8 cellular contexts compared by ENCODE assay signal in genomic region chr6:77466055-77467028, GRCh38. TPM values are rescaled to one million over a fixed set of nuclear protein-coding genes. Genes with fewer than 3 reads are reported as not detected.
DNase-seq lines count a peak whose midpoint lies in the region; ATAC-seq and TF ChIP-seq lines count a peak whose summit lies in the region.

No MANE protein-coding gene starts in this region.

- peaks cover 69% of the 10 kb centered on the region for H3K27me3 ChIP-seq in HUES6 (ENCODE audit: control insufficient read depth, insufficient read depth, low read length)
- peaks cover 25% of the 10 kb centered on the region for H3K27me3 ChIP-seq in foreskin keratinocyte
- peaks cover 76% of the 10 kb centered on the region for H3K27me3 ChIP-seq in neural progenitor cell

- DNase-seq in NCI-H82 (lab: John Stamatoyannopoulos, UW) (peak; percentile 28), NCI-H82 treated with DMSO at 0.1 percent for 48 hours (lab: John Stamatoyannopoulos, UW; ENCODE audit: unreplicated experiment) (no peak), foreskin keratinocyte (peak; percentile 38 to 65), neural progenitor cell (ENCODE audit: low spot score) (peak; percentile 79), activated gamma-delta T cell (lab: John Stamatoyannopoulos, UW) (no peak)
- DNase-seq in activated CD8-positive, alpha-beta memory T cell treated with anti-CD3 and anti-CD28 coated beads, Interleukin-2, amount 10 ng/mL, durations not matched to agents 7 days and 5 days: peak; percentile 51

- H3K27ac Mint-ChIP-seq in activated CD8-positive, alpha-beta memory T cell treated with anti-CD3 and anti-CD28 coated beads, Interleukin-2, amount 10 ng/mL, durations not matched to agents 7 days and 5 days: no peak overlapping the region
- no peak overlapping the region for H3K27ac Mint-ChIP-seq in neural progenitor cell

- peak overlapping the region; percentile 72 for H3K4me3 Mint-ChIP-seq in activated CD8-positive, alpha-beta memory T cell treated with anti-CD3 and anti-CD28 coated beads, Interleukin-2, amount 10 ng/mL, durations not matched to agents 7 days and 5 days
- H3K4me3 Mint-ChIP-seq in neural progenitor cell: peak overlapping the region; percentile 82

- no peaks in the 10 kb centered on the region for H3K36me3 ChIP-seq in HUES6 (ENCODE audit: control insufficient read depth, insufficient read depth, low read length)
- no peaks in the 10 kb centered on the region for H3K36me3 ChIP-seq in neural progenitor cell

- peak overlapping the region; percentile 97 for H2AFZ ChIP-seq in neural progenitor cell (replicated peaks)

- no peaks in the 10 kb centered on the region for H3K79me2 ChIP-seq in neural progenitor cell (ENCODE audit: low read depth)

- peaks cover 6% of the 10 kb centered on the region for H3K36me3 Mint-ChIP-seq in activated CD8-positive, alpha-beta memory T cell treated with anti-CD3 and anti-CD28 coated beads, Interleukin-2, amount 10 ng/mL, durations not matched to agents 7 days and 5 days
- H3K36me3 Mint-ChIP-seq in neural progenitor cell: no peaks in the 10 kb centered on the region

- H4K20me1 ChIP-seq in neural progenitor cell (ENCODE audit: low read depth): no peaks in the 10 kb centered on the region

- H3K9ac ChIP-seq in HUES6 (ENCODE audit: low read length) (peak overlapping the region; percentile 26), neural progenitor cell (no peak overlapping the region)

- peak overlapping the region; percentile 81 for H3K4me3 ChIP-seq in HUES6 (ENCODE audit: low read depth, low read length)
- H3K4me3 ChIP-seq in neural progenitor cell: peak overlapping the region; percentile 77

- CTCF ChIA-PET in activated CD8-positive, alpha-beta memory T cell treated with anti-CD3 and anti-CD28 coated beads, Interleukin-2, amount 10 ng/mL, durations not matched to agents 7 days and 5 days (lab: Charles Lee): interaction anchor here (1.4 to 1.5 kb wide), 2 partner anchors 9 to 10 kb away, joined by 4 to 5 read pairs; no protein-coding TSS in a partner anchor

- H3K9me3 ChIP-seq in HUES6 (ENCODE audit: control insufficient read depth, insufficient read depth, low read depth, low read length): no peaks in the 10 kb centered on the region
- no peaks in the 10 kb centered on the region for H3K9me3 ChIP-seq in neural progenitor cell (ENCODE audit: low read depth)

- H3K9me3 Mint-ChIP-seq in activated CD8-positive, alpha-beta memory T cell treated with anti-CD3 and anti-CD28 coated beads, Interleukin-2, amount 10 ng/mL, durations not matched to agents 7 days and 5 days (ENCODE audit: low read depth): no peaks in the 10 kb centered on the region
- H3K9me3 Mint-ChIP-seq in neural progenitor cell: no peaks in the 10 kb centered on the region

- peaks cover 16% of the 10 kb centered on the region for H3K4me1 Mint-ChIP-seq in activated CD8-positive, alpha-beta memory T cell treated with anti-CD3 and anti-CD28 coated beads, Interleukin-2, amount 10 ng/mL, durations not matched to agents 7 days and 5 days
- H3K4me1 Mint-ChIP-seq in neural progenitor cell: peaks cover 21% of the 10 kb centered on the region

- peak; percentile 86 for TF ChIP-seq CTCF in foreskin keratinocyte (conservative IDR thresholded peaks at IDR 0.05)
- peak; percentile 83 for TF ChIP-seq CTCF in neural progenitor cell (IDR thresholded peaks at IDR 0.05)

- H3F3A ChIP-seq in neural progenitor cell (ENCODE audit: low read depth): no peaks in the 10 kb centered on the region

- peaks cover 57% of the 10 kb centered on the region for H3K27me3 Mint-ChIP-seq in activated CD8-positive, alpha-beta memory T cell treated with anti-CD3 and anti-CD28 coated beads, Interleukin-2, amount 10 ng/mL, durations not matched to agents 7 days and 5 days
- H3K27me3 Mint-ChIP-seq in neural progenitor cell (ENCODE audit: insufficient read depth, low read depth): peaks cover 38% of the 10 kb centered on the region

- H3K4me1 ChIP-seq in HUES6 (ENCODE audit: control insufficient read depth, insufficient read depth, low read length) (peaks cover 16% of the 10 kb centered on the region), foreskin keratinocyte (peaks cover 3% of the 10 kb centered on the region), neural progenitor cell (peaks cover 14% of the 10 kb centered on the region)

- ATAC-seq in GM21619 (IDR thresholded peaks at IDR 0.05; ENCODE audit: unreplicated experiment) (peak; percentile 81), foreskin keratinocyte (peak; percentile 70)
- peak; percentile 66 for ATAC-seq in activated CD8-positive, alpha-beta memory T cell treated with anti-CD3 and anti-CD28 coated beads, Interleukin-2, amount 10 ng/mL, durations not matched to agents 7 days and 5 days

- no peak overlapping the region for H3K27ac ChIP-seq in HUES6 (ENCODE audit: low read depth, low read length)
- H3K27ac ChIP-seq in foreskin keratinocyte: no peak overlapping the region
- no peak overlapping the region for H3K27ac ChIP-seq in neural progenitor cell

- H3K4me2 ChIP-seq in neural progenitor cell: peak overlapping the region; percentile 84

RNA-seq across cellular contexts. Expression of gene HTR1B, which starts 3.1 kb away (rescaled TPM):
- total RNA-seq in activated CD8-positive, alpha-beta memory T cell treated with anti-CD3 and anti-CD28 coated beads, Interleukin-2, amount 10 ng/mL, durations not matched to agents 7 days and 5 days: not detected
- 1.4 and 1.6 TPM in 2 replicates for total RNA-seq in foreskin keratinocyte
- 0.28 and 0.43 TPM in 2 replicates for polyA plus RNA-seq in foreskin keratinocyte
- total RNA-seq in neural progenitor cell (ENCODE audit: low replicate concordance): not detected in 2 replicates

Comparison
In these comparisons a context has a peak if more than half of its experiments do, and no peak if none do; other contexts are left out.
1. DNase-seq: peak in NCI-H82 (single experiment), activated CD8-positive, alpha-beta memory T cell treated with anti-CD3 and anti-CD28 coated beads, Interleukin-2, amount 10 ng/mL, durations not matched to agents 7 days and 5 days (single experiment), foreskin keratinocyte (2 of 2) and neural progenitor cell (single experiment); none in NCI-H82 treated with DMSO at 0.1 percent for 48 hours (single experiment) and activated gamma-delta T cell (single experiment).
2. Peak in every context shown above with its lines, with median percentiles within 50 percentile points of each other: ATAC-seq.